In the genomic region with DNA sequence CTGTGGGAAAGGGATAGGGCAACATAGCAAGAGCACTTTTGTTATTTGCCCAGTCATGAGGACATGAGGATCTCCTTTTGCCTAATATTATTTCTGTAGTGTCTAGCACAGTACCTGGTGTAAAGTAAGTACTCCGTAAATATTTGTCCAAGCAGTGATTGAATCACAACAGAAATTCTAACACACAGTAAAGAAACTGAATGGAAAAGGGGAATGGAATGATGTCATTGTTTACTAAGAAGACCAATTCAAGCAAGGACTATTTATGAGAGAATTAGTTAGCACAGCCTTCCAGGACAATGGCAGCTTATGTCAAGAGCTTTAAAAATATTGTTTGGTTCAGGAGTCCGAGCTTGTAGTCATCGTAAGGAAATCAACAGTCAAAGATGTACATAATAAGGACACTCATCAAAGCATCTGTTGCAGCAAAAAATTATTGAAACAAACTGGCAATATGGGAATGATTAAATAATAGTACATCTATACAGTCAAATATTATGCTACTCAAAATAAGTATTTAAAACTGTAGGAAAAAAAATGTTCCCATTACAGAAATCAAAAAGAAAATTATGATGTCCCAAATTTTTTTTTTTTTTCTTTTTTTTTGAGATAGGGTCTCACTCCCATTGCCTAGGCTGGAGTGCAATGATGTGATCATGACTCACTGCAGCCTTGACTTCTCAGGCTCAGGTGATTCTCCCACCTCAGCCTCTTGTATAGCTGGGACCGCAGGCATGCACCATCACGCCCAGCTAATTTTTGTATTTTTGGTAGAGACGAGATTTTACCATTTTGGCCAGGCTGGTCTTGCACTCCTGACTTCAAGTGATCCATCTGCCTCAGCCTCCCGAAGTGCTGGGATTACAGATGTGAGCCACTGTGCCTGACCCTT, we compare ENCODE assay signal across 18 cellular contexts. TPM values are rescaled to one million over a fixed set of nuclear protein-coding genes. Genes with fewer than 3 reads are reported as not detected.
DNase-seq lines count a peak whose midpoint lies in the region; TF ChIP-seq lines count a peak whose summit lies in the region.
"Had no signal": no experiment of that assay in that cellular context is flagged by ENCODE, and none has a peak within 500 bp of the region (broad histone marks: within the 10 kb centered on the region; RNA-seq: fewer than 3 reads in every experiment).

No MANE protein-coding gene starts in this region.

- no peaks in the 10 kb centered on the region for H3K27me3 ChIP-seq in neural progenitor cell
- H3K27me3 ChIP-seq: gastrocnemius medialis, vagina had no signal

- H3K36me3 ChIP-seq in neural progenitor cell = peaks cover 6% of the 10 kb centered on the region

- H3K4me2 ChIP-seq in neural progenitor cell = no peak overlapping the region

- H2AFZ ChIP-seq in neural progenitor cell (replicated peaks) = no peak overlapping the region

- H3K27me3 Mint-ChIP-seq in progenitor cell of endocrine pancreas (no peaks in the 10 kb centered on the region), neural progenitor cell (ENCODE audit: insufficient read depth, low read depth) (no peaks in the 10 kb centered on the region)
- H3K27me3 Mint-ChIP-seq: activated CD4-positive, alpha-beta T cell treated with anti-CD3 and anti-CD28 coated beads for 36 hours had no signal

- no peaks in the 10 kb centered on the region for H3K9me3 ChIP-seq in neural progenitor cell (ENCODE audit: low read depth)
- H3K9me3 ChIP-seq: gastrocnemius medialis, vagina had no signal

- H3K36me3 Mint-ChIP-seq in progenitor cell of endocrine pancreas (ENCODE audit: insufficient read depth) (peaks cover 20% of the 10 kb centered on the region), neural progenitor cell (peaks cover 15% of the 10 kb centered on the region)

- no peaks in the 10 kb centered on the region for H3K4me1 ChIP-seq in neural progenitor cell
- H3K4me1 ChIP-seq: vagina had no signal

- H3K79me2 ChIP-seq in neural progenitor cell (ENCODE audit: low read depth) = no peaks in the 10 kb centered on the region

- H3K9ac ChIP-seq in neural progenitor cell = no peak overlapping the region

- H3K27ac Mint-ChIP-seq in progenitor cell of endocrine pancreas = peak overlapping the region; percentile 77
- H3K27ac Mint-ChIP-seq in neural progenitor cell = no peak overlapping the region
- H3K27ac Mint-ChIP-seq: activated CD4-positive, alpha-beta T cell treated with anti-CD3 and anti-CD28 coated beads for 36 hours; mesothelial cell of epicardium; nephron had no signal

- no peaks in the 10 kb centered on the region for H3K9me3 Mint-ChIP-seq in progenitor cell of endocrine pancreas (ENCODE audit: low read depth)
- H3K9me3 Mint-ChIP-seq in neural progenitor cell = no peaks in the 10 kb centered on the region
- H3K9me3 Mint-ChIP-seq: mesothelial cell of epicardium, nephron had no signal

- H3K4me1 Mint-ChIP-seq in progenitor cell of endocrine pancreas (ENCODE audit: low read depth) (peaks cover 3% of the 10 kb centered on the region), neural progenitor cell (no peaks in the 10 kb centered on the region)
- H3K4me1 Mint-ChIP-seq: mesothelial cell of epicardium, nephron had no signal

- no peaks in the 10 kb centered on the region for H4K20me1 ChIP-seq in neural progenitor cell (ENCODE audit: low read depth)

- TF ChIP-seq CTCF in progenitor cell of endocrine pancreas (IDR thresholded peaks at IDR 0.05; ENCODE audit: unreplicated experiment) = no peak
- TF ChIP-seq CTCF in neural progenitor cell (IDR thresholded peaks at IDR 0.05) = no peak

- peak overlapping the region; percentile 4 for H3K27ac ChIP-seq in cingulate gyrus (ENCODE audit: low read depth, low read length)
- no peak overlapping the region for H3K27ac ChIP-seq in neural progenitor cell
- H3K27ac ChIP-seq: gastrocnemius medialis, vagina had no signal

- peak; percentile 5 for DNase-seq in NCI-H510A treated with DMSO at 0.1 percent for 48 hours (lab: John Stamatoyannopoulos, UW)
- DNase-seq in NCI-H510A (lab: John Stamatoyannopoulos, UW) = no peak
- peak; percentile 58 for DNase-seq in NCI-H748 (lab: John Stamatoyannopoulos, UW; ENCODE audit: unreplicated experiment)
- DNase-seq in progenitor cell of endocrine pancreas (ENCODE audit: low spot score, unreplicated experiment) = no peak
- DNase-seq in NCI-H2107 (lab: John Stamatoyannopoulos, UW) = no peak
- DNase-seq in neural progenitor cell (ENCODE audit: low spot score) = no peak
- DNase-seq in cerebellum (ENCODE audit: low spot score) = no peak
- DNase-seq: activated CD4-positive, alpha-beta T cell treated with anti-CD3 and anti-CD28 coated beads for 36 hours; erythroblast; gastrocnemius medialis; H7; left cardiac atrium; NCI-H187; stimulated activated CD4-positive, alpha-beta T cell treated with anti-CD3 and anti-CD28 coated beads, Interleukin-4, amount 100 ng/mL, for 4 hours had no signal

- H3K4me3 Mint-ChIP-seq in progenitor cell of endocrine pancreas (ENCODE audit: low read depth) (no peak overlapping the region), neural progenitor cell (no peak overlapping the region)
- H3K4me3 Mint-ChIP-seq: activated CD4-positive, alpha-beta T cell treated with anti-CD3 and anti-CD28 coated beads for 36 hours; mesothelial cell of epicardium; nephron had no signal

- H3K4me3 ChIP-seq in neural progenitor cell = no peak overlapping the region
- H3K4me3 ChIP-seq: gastrocnemius medialis, vagina had no signal

- peaks cover 3% of the 10 kb centered on the region for H3F3A ChIP-seq in neural progenitor cell (ENCODE audit: low read depth)

RNA-seq across cellular contexts. Expression of gene CAPN7, which starts 17.9 kb away (rescaled TPM):
- total RNA-seq in progenitor cell of endocrine pancreas (46.3 and 49.2 TPM in 2 replicates), neural progenitor cell (ENCODE audit: low replicate concordance) (32.7 and 57.7 TPM in 2 replicates), cerebellum (59.7 TPM)

Comparison
In these comparisons a context has a peak if more than half of its experiments do, and no peak if none do; other contexts are left out.
1. DNase-seq: peak in NCI-H510A treated with DMSO at 0.1 percent for 48 hours (single experiment) and NCI-H748 (single experiment); none in NCI-H510A (single experiment), progenitor cell of endocrine pancreas (single experiment), NCI-H2107 (single experiment), neural progenitor cell (single experiment) and cerebellum (single experiment).